Comparison of ENCODE assay signal across 33 cellular contexts in genomic region chrX:122910697-122911096, GRCh38.
A peak's percentile ranks its signal among the peaks of the same experiment; 100 is the strongest.
DNase-seq lines count a peak whose midpoint lies in the region; ATAC-seq, FAIRE-seq and TF ChIP-seq lines count a peak whose summit lies in the region.
"Had no signal": no experiment of that assay in that cellular context is flagged by ENCODE, and none has a peak within 500 bp of the region (broad histone marks: within the 10 kb centered on the region; RNA-seq: fewer than 3 reads in every experiment).

No MANE protein-coding gene starts in this region.

- H3K27ac Mint-ChIP-seq in astrocyte (ENCODE audit: unreplicated experiment): no peak overlapping the region
- H3K27ac Mint-ChIP-seq: B cell; CD14-positive monocyte; CD4-positive, alpha-beta memory T cell; CD4-positive, alpha-beta T cell; CD4-positive, CD25-positive, alpha-beta regulatory T cell; CD8-positive, alpha-beta memory T cell; CD8-positive, alpha-beta T cell had no signal

- CTCF ChIA-PET in HEK293 (lab: Yijun Ruan, JAX): interaction anchor here (0.7 kb wide), 1 partner anchor 479 kb away, joined by 3 read pairs; no protein-coding TSS in a partner anchor

- no peaks in the 10 kb centered on the region for H3K79me2 ChIP-seq in astrocyte (ENCODE audit: insufficient read depth, low read length)

- no peaks in the 10 kb centered on the region for H4K20me1 ChIP-seq in astrocyte (ENCODE audit: insufficient read depth, low read length)
- H4K20me1 ChIP-seq: BLaER1; BLaER1 treated with 17β-estradiol and CSF1 and Interleukin-3, amounts not matched to agents 10 nM and 100 nM had no signal

- H3K36me3 Mint-ChIP-seq in astrocyte (ENCODE audit: low read depth, unreplicated experiment): no peaks in the 10 kb centered on the region
- H3K36me3 Mint-ChIP-seq: CD14-positive monocyte; CD4-positive, alpha-beta memory T cell; CD4-positive, CD25-positive, alpha-beta regulatory T cell; CD8-positive, alpha-beta memory T cell; CD8-positive, alpha-beta T cell had no signal

- H3K4me1 Mint-ChIP-seq in astrocyte (ENCODE audit: low read depth, unreplicated experiment): no peaks in the 10 kb centered on the region
- H3K4me1 Mint-ChIP-seq: B cell; CD14-positive monocyte; CD4-positive, alpha-beta memory T cell; CD4-positive, CD25-positive, alpha-beta regulatory T cell; CD8-positive, alpha-beta memory T cell had no signal

- no peaks in the 10 kb centered on the region for H3K36me3 ChIP-seq in HEK293 (ENCODE audit: control insufficient read depth in 2 of 2, insufficient read depth in 1 of 2, low read length in 2 of 2)
- H3K36me3 ChIP-seq in astrocyte (ENCODE audit: insufficient read depth, low read length): no peaks in the 10 kb centered on the region
- H3K36me3 ChIP-seq: BE2C; BLaER1; BLaER1 treated with 17β-estradiol and CSF1 and Interleukin-3, amounts not matched to agents 10 nM and 100 nM had no signal

- no peak overlapping the region for H3K9ac ChIP-seq in astrocyte (ENCODE audit: low read length)
- H3K9ac ChIP-seq: BLaER1; BLaER1 treated with 17β-estradiol and CSF1 and Interleukin-3, amounts not matched to agents 10 nM and 100 nM had no signal

- H3K27ac ChIP-seq in HEK293 (ENCODE audit: extremely low read depth, low read depth, low read length) (no peak overlapping the region), astrocyte (ENCODE audit: low read depth, low read length) (no peak overlapping the region)
- H3K27ac ChIP-seq: 22Rv1; A549; BLaER1; BLaER1 treated with 17β-estradiol and CSF1 and Interleukin-3, amounts not matched to agents 10 nM and 100 nM; C4-2B had no signal

- FAIRE-seq in astrocyte (lab: Jason Lieb, UNC): peak; percentile 67
- FAIRE-seq: A204.1, D721Med had no signal

- no peak overlapping the region for H3K4me3 ChIP-seq in HEK293 (ENCODE audit: low read depth, low read length)
- H3K4me3 ChIP-seq in astrocyte (ENCODE audit: insufficient read depth, low read depth, low read length): no peak overlapping the region
- H3K4me3 ChIP-seq: A549; BLaER1; BLaER1 treated with 17β-estradiol and CSF1 and Interleukin-3, amounts not matched to agents 10 nM and 100 nM had no signal

- H3K27me3 ChIP-seq in astrocyte (ENCODE audit: insufficient read depth, low read length): no peaks in the 10 kb centered on the region
- H3K27me3 ChIP-seq: BE2C had no signal

- no peak for TF ChIP-seq CTCF in HEK293 (tag by site-specific recombination; IDR thresholded peaks at IDR 0.05)
- no peak for TF ChIP-seq CTCF in astrocyte (IDR thresholded peaks at IDR 0.05; ENCODE audit: insufficient read depth, low read depth, low read length)

- H3K4me1 ChIP-seq in HEK293 (ENCODE audit: control insufficient read depth, insufficient read depth, low read length) (no peaks in the 10 kb centered on the region), astrocyte (ENCODE audit: insufficient read depth, low read length) (no peaks in the 10 kb centered on the region)
- H3K4me1 ChIP-seq: A549; BE2C; BLaER1; BLaER1 treated with 17β-estradiol and CSF1 and Interleukin-3, amounts not matched to agents 10 nM and 100 nM; Caco-2 had no signal

- H2AFZ ChIP-seq in astrocyte (ENCODE audit: low read depth, low read length): no peak overlapping the region

- POLR2A ChIA-PET in HEK293 (lab: Yijun Ruan, JAX): no interaction called here

- H3K27me3 Mint-ChIP-seq in astrocyte (ENCODE audit: low read depth, unreplicated experiment): no peaks in the 10 kb centered on the region
- H3K27me3 Mint-ChIP-seq: B cell; CD4-positive, alpha-beta memory T cell; CD4-positive, alpha-beta T cell; CD4-positive, CD25-positive, alpha-beta regulatory T cell; CD8-positive, alpha-beta memory T cell had no signal

- H3K4me2 ChIP-seq in astrocyte (ENCODE audit: low read length): no peak overlapping the region
- H3K4me2 ChIP-seq: A549; BLaER1; BLaER1 treated with 17β-estradiol and CSF1 and Interleukin-3, amounts not matched to agents 10 nM and 100 nM had no signal

- intact Hi-C loops in posterior vena cava (cut with DNase I): no loop called here

- no peaks in the 10 kb centered on the region for H3K9me3 Mint-ChIP-seq in astrocyte (ENCODE audit: unreplicated experiment)
- H3K9me3 Mint-ChIP-seq: CD4-positive, alpha-beta T cell had no signal

- DNase-seq in astrocyte (ENCODE audit: low read depth) (no peak), posterior vena cava (ENCODE audit: low spot score) (no peak)
- DNase-seq: 8988T; ACHN; AML-193; BE2C; C1 segment of cervical spinal cord; Caco-2; Calu3; CD4-positive, alpha-beta memory T cell; CD4-positive, alpha-beta T cell; CD4-positive, CD25-positive, alpha-beta regulatory T cell; CD8-positive, alpha-beta memory T cell; CD8-positive, alpha-beta T cell; COR-L47; DMS 273 treated with DMSO at 0.1 percent for 48 hours; DMS153; DMS53; DMS79; DMS79 treated with DMSO at 0.1 percent for 48 hours; DND-41; EL had no signal

- ATAC-seq in GM19467 (IDR thresholded peaks at IDR 0.05; ENCODE audit: unreplicated experiment): no peak
- ATAC-seq: A549; CD8-positive, alpha-beta T cell had no signal

- H3K9me3 ChIP-seq in HEK293 (ENCODE audit: control insufficient read depth, insufficient read depth, low read depth, low read length) (no peaks in the 10 kb centered on the region), astrocyte (ENCODE audit: insufficient read depth, low read depth, low read length) (no peaks in the 10 kb centered on the region)
- H3K9me3 ChIP-seq: A549, BE2C, Caco-2 had no signal

- H3K4me3 Mint-ChIP-seq in astrocyte (ENCODE audit: unreplicated experiment): no peak overlapping the region
- H3K4me3 Mint-ChIP-seq: B cell; CD14-positive monocyte; CD4-positive, alpha-beta memory T cell; CD4-positive, alpha-beta T cell; CD4-positive, CD25-positive, alpha-beta regulatory T cell; CD8-positive, alpha-beta memory T cell; CD8-positive, alpha-beta T cell had no signal

TF ChIP-seq in HEK293, 187 proteins besides CTCF, POLR2A, EP300 and RAD21 (continues in another document):
- no peak for TF ChIP-seq ZNF510 (tag by site-specific recombination; IDR thresholded peaks at IDR 0.05; ENCODE audit: insufficient replicate concordance)
- no peak for TF ChIP-seq ZNF560 (tag by site-specific recombination; IDR thresholded peaks at IDR 0.05; ENCODE audit: borderline replicate concordance)
- no peak for TF ChIP-seq ZNF658 (tag by site-specific recombination; IDR thresholded peaks at IDR 0.05)
- peak; percentile 79 for TF ChIP-seq TRIM28 (IDR thresholded peaks at IDR 0.05; ENCODE audit: borderline replicate concordance, low read length)
- TF ChIP-seq ZSCAN30 (tag by site-specific recombination; IDR thresholded peaks at IDR 0.05): no peak
- no peak for TF ChIP-seq ZNF341 (tag by site-specific recombination; IDR thresholded peaks at IDR 0.05; ENCODE audit: low read depth)
- peak; percentile 72 for TF ChIP-seq SETDB1 (IDR thresholded peaks at IDR 0.05; ENCODE audit: insufficient read length, low read length)
- no peak for TF ChIP-seq HOXC10 (CRISPR knock-in tag; IDR thresholded peaks at IDR 0.05)
- TF ChIP-seq ZNF146 (tag by site-specific recombination; IDR thresholded peaks at IDR 0.05): no peak
- TF ChIP-seq PRDM4 (tag by site-specific recombination; IDR thresholded peaks at IDR 0.05): no peak
- no peak for TF ChIP-seq GLI2 (tag by site-specific recombination; IDR thresholded peaks at IDR 0.05; ENCODE audit: borderline replicate concordance, low read depth)
- peak; percentile 76; the same call in 1 of the 2 replicates for TF ChIP-seq ZNF280D (tag by site-specific recombination; IDR thresholded peaks at IDR 0.05)
